In genomic region chr14:73795974-73796373, GRCh38 we compare ENCODE assay signal across 1 cellular context.
A peak's percentile ranks its signal among the peaks of the same experiment; 100 is the strongest.
TF ChIP-seq lines count a peak whose summit lies in the region.

No MANE protein-coding gene starts in this region.

TF ChIP-seq in HepG2, 621 proteins besides CTCF, POLR2A, EP300 and RAD21 (continued from another document and continues in another):
- TF ChIP-seq ATF7 (IDR thresholded peaks at IDR 0.05) (0 out of 2 replicates have a peak, but pooled peaks have one; percentile 21), ATF7 (CRISPR knock-in tag; IDR thresholded peaks at IDR 0.05) (0 out of 2 replicates have a peak, but pooled peaks have one; percentile 49), ZNF597 (CRISPR knock-in tag; IDR thresholded peaks at IDR 0.05) (no peak), CSRNP1 (CRISPR knock-in tag; IDR thresholded peaks at IDR 0.05) (peak; percentile 56; the same call in 1 of the 2 replicates), PATZ1 (CRISPR knock-in tag; IDR thresholded peaks at IDR 0.05) (peak; percentile 52), SP5 (CRISPR knock-in tag; IDR thresholded peaks at IDR 0.05; ENCODE audit: borderline replicate concordance, low read depth) (peak; percentile 67), NCOA2 (CRISPR knock-in tag; IDR thresholded peaks at IDR 0.05) (peak; percentile 74), ZNF644 (CRISPR knock-in tag; IDR thresholded peaks at IDR 0.05; ENCODE audit: low read depth) (peak; percentile 86), CBX5 (CRISPR knock-in tag; IDR thresholded peaks at IDR 0.05; ENCODE audit: borderline replicate concordance) (peak; percentile 79; the same call in 1 of the 2 replicates), ZNF503 (CRISPR knock-in tag; IDR thresholded peaks at IDR 0.05) (peak; percentile 51; the same call in 1 of the 2 replicates), THRA (CRISPR knock-in tag; IDR thresholded peaks at IDR 0.05; ENCODE audit: borderline replicate concordance) (peak; percentile 39; the same call in 1 of the 2 replicates), IKZF5 (CRISPR knock-in tag; IDR thresholded peaks at IDR 0.05) (peak; percentile 71; the same call in 1 of the 2 replicates), MIER2 (CRISPR knock-in tag; IDR thresholded peaks at IDR 0.05) (peak; percentile 42; the same call in 1 of the 2 replicates), SRSF1 (optimal IDR thresholded peaks at IDR 0.05; ENCODE audit: low read depth, low read length) (no peak), ZNF574 (CRISPR knock-in tag; IDR thresholded peaks at IDR 0.05) (0 out of 2 replicates have a peak, but pooled peaks have one; percentile 36), TBL1XR1 (IDR thresholded peaks at IDR 0.05; ENCODE audit: borderline replicate concordance, low read length, partially characterized antibody) (peak; percentile 52), TAF1 (CRISPR knock-in tag; IDR thresholded peaks at IDR 0.05) (no peak), NFAT5 (CRISPR knock-in tag; IDR thresholded peaks at IDR 0.05) (no peak), KDM4B (CRISPR knock-in tag; IDR thresholded peaks at IDR 0.05) (0 out of 2 replicates have a peak, but pooled peaks have one; percentile 43), KAT8 (CRISPR knock-in tag; IDR thresholded peaks at IDR 0.05) (0 out of 2 replicates have a peak, but pooled peaks have one; percentile 49), HDAC1 (CRISPR knock-in tag; IDR thresholded peaks at IDR 0.05) (peak; percentile 70; the same call in 1 of the 2 replicates), HNRNPL (IDR thresholded peaks at IDR 0.05; ENCODE audit: low read depth, low read length) (no peak), ZGPAT (CRISPR knock-in tag; IDR thresholded peaks at IDR 0.05) (peak; percentile 84), ELF4 (CRISPR knock-in tag; IDR thresholded peaks at IDR 0.05; ENCODE audit: borderline replicate concordance) (no peak), SOX6 (IDR thresholded peaks at IDR 0.05) (no peak), SOX6 (CRISPR knock-in tag; IDR thresholded peaks at IDR 0.05) (peak; percentile 92), ZNF614 (CRISPR knock-in tag; IDR thresholded peaks at IDR 0.05; ENCODE audit: borderline replicate concordance) (peak; percentile 76; the same call in 1 of the 2 replicates), SPEN (CRISPR knock-in tag; IDR thresholded peaks at IDR 0.05; ENCODE audit: low read depth) (peak; percentile 76; the same call in 1 of the 2 replicates), ZBTB20 (CRISPR knock-in tag; IDR thresholded peaks at IDR 0.05; ENCODE audit: borderline replicate concordance, low read depth) (peak; percentile 78), ZNF251 (CRISPR knock-in tag; IDR thresholded peaks at IDR 0.05) (no peak), TEAD3 (CRISPR knock-in tag; optimal IDR thresholded peaks at IDR 0.05; ENCODE audit: borderline replicate concordance) (peak; percentile 98)
